Comparison of ENCODE assay signal across 16 cellular contexts in genomic region chr12:46617167-46617566, GRCh38.
DNase-seq lines count a peak whose midpoint lies in the region; ATAC-seq, FAIRE-seq and TF ChIP-seq lines count a peak whose summit lies in the region.
"Had no signal": no experiment of that assay in that cellular context is flagged by ENCODE, and none has a peak within 500 bp of the region (broad histone marks: within the 10 kb centered on the region; RNA-seq: fewer than 3 reads in every experiment).

No MANE protein-coding gene starts in this region.

- no peak for DNase-seq in HepG2 (ENCODE audit: low spot score)
- DNase-seq in fibroblast of mammary gland (ENCODE audit: low read depth) = peak; percentile 88
- no peak for DNase-seq in aorta
- DNase-seq in endodermal cell = no peak
- no peak for DNase-seq in activated CD4-positive, alpha-beta T cell treated with anti-CD3 and anti-CD28 coated beads for 36 hours
- DNase-seq: activated CD4-positive, alpha-beta memory T cell treated with anti-CD3 and anti-CD28 coated beads for 36 hours; H7; NCI-H1048; NCI-H345; PC-9 had no signal

- no peaks in the 10 kb centered on the region for H3K27me3 ChIP-seq in liver (ENCODE audit: control insufficient read depth in 4 of 4, insufficient read depth in 4 of 4, low read length in 3 of 4)
- H3K27me3 ChIP-seq in HepG2 (ENCODE audit: control insufficient read depth in 1 of 2, insufficient read depth in 2 of 2, low read length in 2 of 2) = no peaks in the 10 kb centered on the region
- H3K27me3 ChIP-seq in muscle layer of duodenum (ENCODE audit: low read depth, low read length) = no peaks in the 10 kb centered on the region
- no peaks in the 10 kb centered on the region for H3K27me3 ChIP-seq in aorta (ENCODE audit: control insufficient read depth in 1 of 2, insufficient read depth in 2 of 2, low read length in 1 of 2)
- no peaks in the 10 kb centered on the region for H3K27me3 ChIP-seq in endodermal cell (ENCODE audit: control insufficient read depth, insufficient read depth, low read length, poor library complexity, severe bottlenecking)

- no peak overlapping the region for H3K9ac ChIP-seq in liver (ENCODE audit: low read depth in 1 of 2, low read length in 2 of 2)
- H3K9ac ChIP-seq in HepG2 (ENCODE audit: insufficient read depth, low read depth, low read length) = no peak overlapping the region
- H3K9ac ChIP-seq in endodermal cell (ENCODE audit: extremely low read depth, low read length, poor library complexity, severe bottlenecking) = no peak overlapping the region

- no peaks in the 10 kb centered on the region for H3K4me1 ChIP-seq in liver (ENCODE audit: control insufficient read depth in 4 of 4, insufficient read depth in 4 of 4, low read length in 3 of 4)
- no peaks in the 10 kb centered on the region for H3K4me1 ChIP-seq in HepG2 (ENCODE audit: insufficient read depth, low read length)
- no peaks in the 10 kb centered on the region for H3K4me1 ChIP-seq in muscle layer of duodenum (ENCODE audit: control insufficient read depth in 1 of 2, insufficient read depth in 2 of 2, low read length in 2 of 2)
- no peaks in the 10 kb centered on the region for H3K4me1 ChIP-seq in aorta (ENCODE audit: control insufficient read depth in 1 of 2, insufficient read depth in 2 of 2, low read length in 2 of 2)
- H3K4me1 ChIP-seq in endodermal cell (ENCODE audit: control insufficient read depth, insufficient read depth, low read length) = no peaks in the 10 kb centered on the region

- no peaks in the 10 kb centered on the region for H3K79me2 ChIP-seq in HepG2 (ENCODE audit: insufficient read depth, low read length)

- peaks cover 38% of the 10 kb centered on the region for H3K9me3 Mint-ChIP-seq in endodermal cell
- peaks cover 11% of the 10 kb centered on the region for H3K9me3 Mint-ChIP-seq in activated CD4-positive, alpha-beta T cell treated with anti-CD3 and anti-CD28 coated beads for 36 hours (ENCODE audit: low read depth)

- CTCF ChIA-PET in HepG2 (lab: Yijun Ruan, JAX; ENCODE audit: low intra/inter-chr PET ratio, low total read pairs) = no interaction called here
- CTCF ChIA-PET in activated CD4-positive, alpha-beta T cell treated with anti-CD3 and anti-CD28 coated beads for 36 hours (lab: Charles Lee) = interaction anchor here (1.0 kb wide), 1 partner anchor 492 kb away, joined by 3 read pairs; no protein-coding TSS in a partner anchor

- TF ChIP-seq EP300 in HepG2 (IDR thresholded peaks at IDR 0.05; ENCODE audit: low read depth in 2 of 2, low read length in 2 of 2) = no peak
- no peak for TF ChIP-seq EP300 in HepG2 (CRISPR knock-in tag; IDR thresholded peaks at IDR 0.05; ENCODE audit: borderline replicate concordance)

- H3K27ac ChIP-seq in liver (ENCODE audit: low read depth in 1 of 2, low read length in 2 of 2) (peak overlapping the region in 1 of 2 donors; percentile 33), HepG2 (ENCODE audit: extremely low read length, insufficient read depth, low read length) (no peak overlapping the region), muscle layer of duodenum (ENCODE audit: low read length) (peak overlapping the region; percentile 39), aorta (ENCODE audit: low read depth in 1 of 2, low read length in 2 of 2) (peak overlapping the region in 1 of 2 donors; percentile 71), endodermal cell (ENCODE audit: low read depth, low read length) (no peak overlapping the region)
- H3K27ac ChIP-seq: PC-9 had no signal

- H3K4me3 Mint-ChIP-seq in endodermal cell = no peak overlapping the region
- no peak overlapping the region for H3K4me3 Mint-ChIP-seq in activated CD4-positive, alpha-beta T cell treated with anti-CD3 and anti-CD28 coated beads for 36 hours
- H3K4me3 Mint-ChIP-seq: activated CD4-positive, alpha-beta memory T cell treated with anti-CD3 and anti-CD28 coated beads for 36 hours; central memory CD8-positive, alpha-beta T cell; T-helper 1 cell treated with Interleukin-12 subunit alpha and Interleukin-12 subunit beta and Interleukin-4 antibody, amounts not matched to agents 30 μg/mL and 1 μg/mL, for 36 hours had no signal

- H3K27ac Mint-ChIP-seq in endodermal cell = no peak overlapping the region
- no peak overlapping the region for H3K27ac Mint-ChIP-seq in activated CD4-positive, alpha-beta T cell treated with anti-CD3 and anti-CD28 coated beads for 36 hours
- H3K27ac Mint-ChIP-seq: activated CD4-positive, alpha-beta memory T cell treated with anti-CD3 and anti-CD28 coated beads for 36 hours; T-helper 1 cell treated with Interleukin-12 subunit alpha and Interleukin-12 subunit beta and Interleukin-4 antibody, amounts not matched to agents 30 μg/mL and 1 μg/mL, for 36 hours had no signal

- H3K4me3 ChIP-seq in liver (ENCODE audit: low read depth in 1 of 3, low read length in 3 of 3) (no peak overlapping the region), HepG2 (replicated peaks in 1 of 3; ENCODE audit: insufficient read depth in 1 of 3, low read depth in 2 of 3, low read length in 3 of 3) (no peak overlapping the region), fibroblast of mammary gland (ENCODE audit: control insufficient read depth, low read depth, low read length) (no peak overlapping the region), muscle layer of duodenum (ENCODE audit: low read depth in 1 of 2, low read length in 2 of 2) (no peak overlapping the region), aorta (ENCODE audit: low read length in 2 of 2) (no peak overlapping the region), endodermal cell (ENCODE audit: low read length) (no peak overlapping the region)
- H3K4me3 ChIP-seq: PC-9 had no signal

- no peaks in the 10 kb centered on the region for H4K20me1 ChIP-seq in HepG2 (ENCODE audit: insufficient read depth, low read length)

- TF ChIP-seq POLR2A in HepG2 (IDR thresholded peaks at IDR 0.05; ENCODE audit: insufficient read depth in 1 of 2, low read depth in 2 of 2, low read length in 2 of 2) = no peak

- H3K27me3 Mint-ChIP-seq in endodermal cell (ENCODE audit: insufficient read depth) = no peaks in the 10 kb centered on the region
- H3K27me3 Mint-ChIP-seq in activated CD4-positive, alpha-beta T cell treated with anti-CD3 and anti-CD28 coated beads for 36 hours = no peaks in the 10 kb centered on the region
- H3K27me3 Mint-ChIP-seq: activated CD4-positive, alpha-beta memory T cell treated with anti-CD3 and anti-CD28 coated beads for 36 hours; central memory CD8-positive, alpha-beta T cell had no signal

- no peaks in the 10 kb centered on the region for H3K4me1 Mint-ChIP-seq in endodermal cell
- H3K4me1 Mint-ChIP-seq in activated CD4-positive, alpha-beta T cell treated with anti-CD3 and anti-CD28 coated beads for 36 hours = peaks cover 3% of the 10 kb centered on the region

- in situ Hi-C loops in HepG2 (cut with HindIII; ENCODE audit: extremely low pct_ligation_motif_present, low pct_unique_long_range_greater_than_20kb) = no loop called here

- no peak for TF ChIP-seq CTCF in liver (IDR thresholded peaks at IDR 0.05; ENCODE audit: low read depth, low read length, missing input control)
- no peak for TF ChIP-seq CTCF in HepG2 (CRISPR knock-in tag; IDR thresholded peaks at IDR 0.05)
- TF ChIP-seq CTCF in fibroblast of mammary gland (conservative IDR thresholded peaks at IDR 0.05; ENCODE audit: control insufficient read depth, insufficient read depth, low read depth, low read length) = no peak
- TF ChIP-seq CTCF in endodermal cell (conservative IDR thresholded peaks at IDR 0.05) = no peak

- peak; percentile 45 to 49 for TF ChIP-seq RAD21 in liver (IDR thresholded peaks at IDR 0.05)
- no peak for TF ChIP-seq RAD21 in HepG2 (CRISPR knock-in tag; IDR thresholded peaks at IDR 0.05)

- H3K9me3 ChIP-seq in liver (ENCODE audit: control insufficient read depth in 4 of 4, low read length in 3 of 4) = peaks cover 0 to 6% (median 0%) of the 10 kb centered on the region in 4 donors
- H3K9me3 ChIP-seq in HepG2 (ENCODE audit: low read length) = no peaks in the 10 kb centered on the region; the same call in 1 of the 2 replicates
- H3K9me3 ChIP-seq in muscle layer of duodenum (ENCODE audit: control insufficient read depth in 1 of 2, low read length in 2 of 2) = no peaks in the 10 kb centered on the region
- no peaks in the 10 kb centered on the region for H3K9me3 ChIP-seq in aorta (ENCODE audit: control insufficient read depth, low read length)
- peaks cover 18% of the 10 kb centered on the region for H3K9me3 ChIP-seq in endodermal cell (ENCODE audit: control insufficient read depth, low read length)

- intact Hi-C loops in HepG2 (cut with micrococcal nuclease; ENCODE audit: unreplicated experiment) = no loop called here
- intact Hi-C loops in aorta (cut with DNase I) = no loop called here
- intact Hi-C loops in activated CD4-positive, alpha-beta T cell treated with anti-CD3 and anti-CD28 coated beads for 36 hours (cut with DNase I, micrococcal nuclease) = no loop called here

- H3K36me3 Mint-ChIP-seq in endodermal cell (ENCODE audit: low read depth) = peaks cover 14% of the 10 kb centered on the region
- H3K36me3 Mint-ChIP-seq in activated CD4-positive, alpha-beta T cell treated with anti-CD3 and anti-CD28 coated beads for 36 hours (ENCODE audit: low read depth) = peaks cover 4% of the 10 kb centered on the region

- POLR2A ChIA-PET in HepG2 (lab: Yijun Ruan, JAX) = no interaction called here
- POLR2A ChIA-PET in activated CD4-positive, alpha-beta T cell treated with anti-CD3 and anti-CD28 coated beads for 36 hours (lab: Charles Lee) = no interaction called here

- 61% methylated on average over 4 of the region's 4 CpGs for WGBS in liver
- 87% methylated on average over 4 of the region's 4 CpGs for WGBS in HepG2 (ENCODE audit: low lambda C conversion rate)
- 0 to 6% methylated on average over 4 of the region's 4 CpGs for WGBS in aorta, 2 donors
- 75 to 93% methylated on average over 2 to 4 of the region's 4 CpGs for WGBS in endodermal cell (ENCODE audit: insufficient coverage in 1 of 2, insufficient read length in 1 of 2), 2 experiments

- H2AFZ ChIP-seq in HepG2 (ENCODE audit: low read length) = no peak overlapping the region
- H2AFZ ChIP-seq: PC-9 had no signal

- H3K36me3 ChIP-seq in liver (ENCODE audit: control insufficient read depth in 4 of 4, insufficient read depth in 3 of 4, low read depth in 1 of 4, low read length in 3 of 4) (peaks cover 0 to 3% (median 0%) of the 10 kb centered on the region in 4 donors), HepG2 (replicated peaks in 1 of 2; ENCODE audit: control insufficient read depth in 1 of 2, insufficient read depth in 2 of 2, low read length in 2 of 2) (no peaks in the 10 kb centered on the region), muscle layer of duodenum (ENCODE audit: control insufficient read depth in 1 of 2, insufficient read depth in 2 of 2, low read length in 2 of 2) (no peaks in the 10 kb centered on the region), aorta (ENCODE audit: control insufficient read depth in 1 of 2, insufficient read depth in 2 of 2, low read length in 1 of 2) (no peaks in the 10 kb centered on the region), endodermal cell (ENCODE audit: control insufficient read depth, insufficient read depth, low read length) (no peaks in the 10 kb centered on the region)

- H3K4me2 ChIP-seq in HepG2 (ENCODE audit: low read depth, low read length) = no peak overlapping the region
- H3K4me2 ChIP-seq: PC-9 had no signal

- ATAC-seq in HepG2 (no peak), aorta (ENCODE audit: low FRiP score) (peak; percentile 95), HG03196 (IDR thresholded peaks at IDR 0.05; ENCODE audit: unreplicated experiment) (no peak)
- no peak for ATAC-seq in activated CD4-positive, alpha-beta T cell treated with anti-CD3 and anti-CD28 coated beads for 36 hours

- no TSS peak for BruUV-seq in HepG2 (replicated peaks; lab: Mats Ljungman, UMichigan)

- no peak for FAIRE-seq in HepG2 (lab: Jason Lieb, UNC)
- FAIRE-seq: frontal cortex had no signal
